In genomic region chr11:73308963-73309960, GRCh38 we compare ENCODE assay signal across 8 cellular contexts. TPM values are rescaled to one million over a fixed set of nuclear protein-coding genes. Genes with fewer than 3 reads are reported as not detected.
DNase-seq lines count a peak whose midpoint lies in the region; ATAC-seq and TF ChIP-seq lines count a peak whose summit lies in the region.

No MANE protein-coding gene starts in this region.

- H3K27ac Mint-ChIP-seq in neural crest cell (ENCODE audit: unreplicated experiment) = no peak overlapping the region

- no peaks in the 10 kb centered on the region for H3K9me3 Mint-ChIP-seq in neural crest cell

- H3K4me3 Mint-ChIP-seq in neural crest cell = peak overlapping the region; percentile 73

- no peak for TF ChIP-seq CTCF in neural crest cell (conservative IDR thresholded peaks at IDR 0.05)

- DNase-seq in A172 (ENCODE audit: low spot score) (peak; percentile 96), GOT3 (lab: John Stamatoyannopoulos, UW) (peak; percentile 74), T1000 (lab: John Stamatoyannopoulos, UW) (peak; percentile 92), fibroblast of the conjunctiva (ENCODE audit: low read depth) (peak; percentile 91), neural crest cell (ENCODE audit: low read depth, low spot score) (peak; percentile 55)

- H3K4me1 Mint-ChIP-seq in neural crest cell = peaks cover 47% of the 10 kb centered on the region

- H3K27me3 Mint-ChIP-seq in neural crest cell (ENCODE audit: low read depth) = no peaks in the 10 kb centered on the region

- ATAC-seq in GM18505 (IDR thresholded peaks at IDR 0.05; ENCODE audit: unreplicated experiment) (no peak), HG03108 (IDR thresholded peaks at IDR 0.05; ENCODE audit: unreplicated experiment) (no peak), GM21717 (IDR thresholded peaks at IDR 0.05; ENCODE audit: unreplicated experiment) (no peak)

- TF ChIP-seq POLR2A in GM18505 (IDR thresholded peaks at IDR 0.05; ENCODE audit: borderline replicate concordance, extremely low read depth, insufficient read depth, insufficient read length) = no peak

- no peaks in the 10 kb centered on the region for H3K36me3 Mint-ChIP-seq in neural crest cell (ENCODE audit: low read depth)

RNA-seq across cellular contexts. Expression of gene ARHGEF17, which starts 1.2 kb away (rescaled TPM):
- 9.8 and 25.0 TPM in 2 replicates for total RNA-seq in A172 (2014; rRNA removed; shearing (Covaris generic))
- 51.3 and 55.7 TPM in 2 replicates for total RNA-seq in neural crest cell

RNA-seq across cellular contexts. Expression of gene P2RY6, which starts 37.1 kb away (rescaled TPM):
- not detected in 2 replicates for total RNA-seq in A172 (2014; rRNA removed; shearing (Covaris generic))
- not detected in 2 replicates for total RNA-seq in neural crest cell
